In the genomic region with DNA sequence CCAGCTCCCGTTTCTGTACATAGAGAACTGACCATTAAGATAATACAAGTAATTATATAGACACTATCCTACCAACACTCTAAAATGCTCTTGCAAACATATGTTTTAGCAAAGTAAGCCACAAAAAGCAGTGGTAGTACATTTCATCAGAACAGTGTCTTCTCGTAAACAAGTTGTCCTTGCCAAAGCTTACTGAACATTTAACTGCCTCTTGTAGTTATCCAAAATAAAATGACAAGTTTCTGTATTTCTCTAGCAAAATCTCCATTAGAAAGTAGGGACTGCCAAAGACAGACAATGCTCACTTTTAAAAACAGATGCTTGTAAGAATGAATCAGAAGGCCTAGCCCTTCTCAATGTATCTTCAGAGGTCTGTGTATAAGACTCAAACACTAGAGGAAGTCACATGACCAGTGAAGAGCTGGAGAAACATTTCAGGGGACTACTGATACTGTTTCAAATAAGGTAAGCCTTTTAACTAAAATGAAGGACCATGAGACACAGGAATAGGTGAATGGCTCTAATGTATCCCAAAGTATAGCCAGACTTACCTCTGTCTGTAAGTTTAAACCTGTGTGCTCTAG, we compare ENCODE assay signal across 2 cellular contexts.
TF ChIP-seq lines count a peak whose summit lies in the region.

No MANE protein-coding gene starts in this region.

TF ChIP-seq in IMR-90, 13 proteins besides CTCF, POLR2A, EP300 and RAD21:
- TF ChIP-seq CHD1 (IDR thresholded peaks at IDR 0.05; ENCODE audit: low read depth, low read length), result no peak
- no peak for TF ChIP-seq FOS (IDR thresholded peaks at IDR 0.05; ENCODE audit: low read depth, low read length)
- no peak for TF ChIP-seq MAFK (IDR thresholded peaks at IDR 0.05; ENCODE audit: low read depth, low read length)
- TF ChIP-seq MAZ (IDR thresholded peaks at IDR 0.05; ENCODE audit: borderline replicate concordance, low read depth, low read length), result no peak
- TF ChIP-seq, protein P1, sequence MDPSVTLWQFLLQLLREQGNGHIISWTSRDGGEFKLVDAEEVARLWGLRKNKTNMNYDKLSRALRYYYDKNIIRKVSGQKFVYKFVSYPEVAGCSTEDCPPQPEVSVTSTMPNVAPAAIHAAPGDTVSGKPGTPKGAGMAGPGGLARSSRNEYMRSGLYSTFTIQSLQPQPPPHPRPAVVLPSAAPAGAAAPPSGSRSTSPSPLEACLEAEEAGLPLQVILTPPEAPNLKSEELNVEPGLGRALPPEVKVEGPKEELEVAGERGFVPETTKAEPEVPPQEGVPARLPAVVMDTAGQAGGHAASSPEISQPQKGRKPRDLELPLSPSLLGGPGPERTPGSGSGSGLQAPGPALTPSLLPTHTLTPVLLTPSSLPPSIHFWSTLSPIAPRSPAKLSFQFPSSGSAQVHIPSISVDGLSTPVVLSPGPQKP (IDR thresholded peaks at IDR 0.05; ENCODE audit: borderline replicate concordance, low read depth, low read length), result no peak
- TF ChIP-seq, protein P2, sequence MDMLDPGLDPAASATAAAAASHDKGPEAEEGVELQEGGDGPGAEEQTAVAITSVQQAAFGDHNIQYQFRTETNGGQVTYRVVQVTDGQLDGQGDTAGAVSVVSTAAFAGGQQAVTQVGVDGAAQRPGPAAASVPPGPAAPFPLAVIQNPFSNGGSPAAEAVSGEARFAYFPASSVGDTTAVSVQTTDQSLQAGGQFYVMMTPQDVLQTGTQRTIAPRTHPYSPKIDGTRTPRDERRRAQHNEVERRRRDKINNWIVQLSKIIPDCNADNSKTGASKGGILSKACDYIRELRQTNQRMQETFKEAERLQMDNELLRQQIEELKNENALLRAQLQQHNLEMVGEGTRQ (IDR thresholded peaks at IDR 0.05; ENCODE audit: low read depth, low read length), result peak; percentile 75
TF ChIP-seq in IMR-90: peak in this region for 1.

TF ChIP-seq in GM12878, 131 proteins besides CTCF, POLR2A, EP300 and RAD21:
- TF ChIP-seq SPI1 (IDR thresholded peaks at IDR 0.05; ENCODE audit: borderline replicate concordance, insufficient read depth, low read depth, low read length), result no peak
- TF ChIP-seq RAD51 (IDR thresholded peaks at IDR 0.05), result peak; percentile 83
TF ChIP-seq in GM12878: peak in this region for 1.
